9 cellular contexts compared by ENCODE assay signal in the genomic region with DNA sequence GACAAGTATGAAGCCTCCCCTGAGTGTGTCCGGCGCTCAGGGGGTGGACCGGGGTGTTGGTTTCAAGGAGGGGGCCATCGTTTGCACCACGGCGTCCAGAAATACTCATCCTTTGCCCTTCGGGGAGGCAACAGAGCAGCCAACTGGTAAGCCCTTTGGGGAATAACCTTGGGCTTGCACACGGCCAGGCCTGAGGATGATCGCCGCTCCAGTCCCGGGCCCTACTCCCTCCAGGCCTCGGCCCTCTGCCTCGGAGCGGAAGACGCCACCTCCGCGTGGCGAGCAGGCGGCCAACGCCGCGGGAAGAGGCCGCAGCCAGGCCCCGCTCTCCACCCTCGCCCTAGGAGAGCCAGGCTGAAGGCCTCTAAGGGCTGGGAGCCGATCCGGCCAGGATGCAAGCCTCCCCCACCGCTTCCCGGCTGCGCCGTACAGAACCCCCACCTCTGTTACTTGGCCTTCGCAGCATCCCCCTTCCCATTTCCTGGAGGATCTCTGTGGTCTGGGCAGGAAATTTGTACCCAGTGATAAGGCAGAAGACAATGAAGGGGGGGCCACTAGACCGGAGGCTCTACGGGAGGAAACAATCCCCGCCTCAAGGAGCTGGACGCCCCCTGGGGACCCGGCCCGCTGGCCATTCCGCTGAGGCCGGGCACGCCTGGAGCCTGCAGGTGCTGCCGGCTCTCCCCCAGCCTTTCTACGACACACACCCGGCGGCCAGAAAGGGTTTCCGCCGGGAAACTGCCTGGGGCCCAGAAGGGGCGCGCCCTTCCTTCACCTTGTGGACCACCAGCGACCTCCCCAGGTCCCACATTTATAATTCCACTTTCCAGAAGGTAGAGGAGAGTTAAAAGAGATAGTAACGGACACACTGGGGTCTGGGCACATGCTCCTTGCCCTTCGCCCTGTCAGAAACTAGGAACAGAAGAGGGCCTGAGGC. TPM values are rescaled to one million over a fixed set of nuclear protein-coding genes. Genes with fewer than 3 reads are reported as not detected.
A peak's percentile ranks its signal among the peaks of the same experiment; 100 is the strongest.
DNase-seq lines count a peak whose midpoint lies in the region; ATAC-seq, FAIRE-seq and TF ChIP-seq lines count a peak whose summit lies in the region.
"Had no signal": no experiment of that assay in that cellular context is flagged by ENCODE, and none has a peak within 500 bp of the region (broad histone marks: within the 10 kb centered on the region; RNA-seq: fewer than 3 reads in every experiment).

No MANE protein-coding gene starts in this region.

- H3K9me3 Mint-ChIP-seq in GM23338 (no peaks in the 10 kb centered on the region; the same call in 1 of the 3 replicates), astrocyte (ENCODE audit: unreplicated experiment) (no peaks in the 10 kb centered on the region)

- H3K27ac ChIP-seq in GM23338 (ENCODE audit: low read depth) (no peak overlapping the region), astrocyte (ENCODE audit: low read depth, low read length) (no peak overlapping the region), subcutaneous abdominal adipose tissue (ENCODE audit: low read depth, low read length) (peak overlapping the region; percentile 89)
- H3K27ac ChIP-seq: brain microvascular endothelial cell had no signal

- H3K79me2 ChIP-seq in GM23338 (replicated peaks; ENCODE audit: insufficient read depth), result no peaks in the 10 kb centered on the region
- no peaks in the 10 kb centered on the region for H3K79me2 ChIP-seq in astrocyte (ENCODE audit: insufficient read depth, low read length)

- H3K4me3 ChIP-seq in GM23338 (peak overlapping the region; percentile 74), astrocyte (ENCODE audit: insufficient read depth, low read depth, low read length) (no peak overlapping the region), subcutaneous abdominal adipose tissue (ENCODE audit: low read depth in 1 of 5, low read length in 5 of 5) (peak overlapping the region in 4 of 5 donors; percentile 57 to 88 (median 76))

- H3K36me3 ChIP-seq in GM23338 (ENCODE audit: insufficient read depth) (no peaks in the 10 kb centered on the region), astrocyte (ENCODE audit: insufficient read depth, low read length) (peaks cover 4% of the 10 kb centered on the region), subcutaneous abdominal adipose tissue (ENCODE audit: control insufficient read depth in 5 of 5, insufficient read depth in 5 of 5, low read length in 5 of 5) (peaks cover 0 to 11% (median 7%) of the 10 kb centered on the region in 5 donors)
- H3K36me3 ChIP-seq: brain microvascular endothelial cell had no signal

- H3F3A ChIP-seq in GM23338 (replicated peaks; ENCODE audit: low read depth), result peaks cover 4% of the 10 kb centered on the region; the same call in 1 of the 2 replicates

- H3K36me3 Mint-ChIP-seq in GM23338 (ENCODE audit: low read depth), result no peaks in the 10 kb centered on the region; the same call in 2 of the 3 replicates
- H3K36me3 Mint-ChIP-seq in astrocyte (ENCODE audit: low read depth, unreplicated experiment), result peaks cover 5% of the 10 kb centered on the region

- peaks cover 85% of the 10 kb centered on the region for H3K27me3 ChIP-seq in GM23338 (ENCODE audit: insufficient read depth)
- H3K27me3 ChIP-seq in astrocyte (ENCODE audit: insufficient read depth, low read length), result peaks cover 34% of the 10 kb centered on the region
- H3K27me3 ChIP-seq in subcutaneous abdominal adipose tissue (ENCODE audit: control insufficient read depth in 5 of 5, insufficient read depth in 4 of 5, low read length in 5 of 5), result peaks cover 21 to 58% (median 53%) of the 10 kb centered on the region in 5 donors
- H3K27me3 ChIP-seq: brain microvascular endothelial cell had no signal

- H4K20me1 ChIP-seq in GM23338 (replicated peaks; ENCODE audit: insufficient read depth) (peaks cover 22% of the 10 kb centered on the region), astrocyte (ENCODE audit: insufficient read depth, low read length) (peaks cover 36% of the 10 kb centered on the region)

- H3K4me1 Mint-ChIP-seq in GM23338, result peaks cover 53% of the 10 kb centered on the region
- peaks cover 22% of the 10 kb centered on the region for H3K4me1 Mint-ChIP-seq in astrocyte (ENCODE audit: low read depth, unreplicated experiment)

- peak overlapping the region; percentile 96 for H3K4me2 ChIP-seq in GM23338
- H3K4me2 ChIP-seq in astrocyte (ENCODE audit: low read length), result peak overlapping the region; percentile 91

- H3K4me1 ChIP-seq in GM23338 (ENCODE audit: insufficient read depth), result peaks cover 58% of the 10 kb centered on the region
- H3K4me1 ChIP-seq in astrocyte (ENCODE audit: insufficient read depth, low read length), result peaks cover 18% of the 10 kb centered on the region
- H3K4me1 ChIP-seq in subcutaneous abdominal adipose tissue (ENCODE audit: control insufficient read depth in 5 of 5, insufficient read depth in 5 of 5, low read length in 5 of 5), result peaks cover 2 to 75% (median 44%) of the 10 kb centered on the region in 5 donors

- H3K9me2 ChIP-seq in GM23338 (ENCODE audit: insufficient read depth), result no peaks in the 10 kb centered on the region

- H3K27ac Mint-ChIP-seq in GM23338 (no peak overlapping the region), astrocyte (ENCODE audit: unreplicated experiment) (peak overlapping the region; percentile 69)

- H3K27me3 Mint-ChIP-seq in GM23338 (ENCODE audit: insufficient read depth, low read depth, poor library complexity), result peaks cover 83% of the 10 kb centered on the region
- H3K27me3 Mint-ChIP-seq in astrocyte (ENCODE audit: low read depth, unreplicated experiment), result peaks cover 42% of the 10 kb centered on the region

- peak overlapping the region; percentile 88; the same call in 1 of the 2 replicates for H2AFZ ChIP-seq in GM23338
- H2AFZ ChIP-seq in astrocyte (ENCODE audit: low read depth, low read length), result peak overlapping the region; percentile 55

- ATAC-seq in GM23338, result peak; percentile 5

- FAIRE-seq in astrocyte (lab: Jason Lieb, UNC) (no peak), HTR-8/SVneo (lab: Jason Lieb, UNC) (no peak)

- H3K9ac ChIP-seq in astrocyte (ENCODE audit: low read length) (no peak overlapping the region), subcutaneous abdominal adipose tissue (ENCODE audit: low read length in 5 of 5) (peak overlapping the region in 4 of 5 donors; percentile 52 to 86 (median 66))

- H3K4me3 Mint-ChIP-seq in GM23338, result peak overlapping the region; percentile 71
- H3K4me3 Mint-ChIP-seq in astrocyte (ENCODE audit: unreplicated experiment), result peak overlapping the region; percentile 70

- TF ChIP-seq CTCF in GM23338 (conservative IDR thresholded peaks at IDR 0.05; ENCODE audit: low read depth in 2 of 2) (peak in 1 of 2 experiments; percentile 0; a peak in 1 of 4 replicates), astrocyte (IDR thresholded peaks at IDR 0.05; ENCODE audit: insufficient read depth, low read depth, low read length) (no peak)

- DNase-seq in GM23338 (ENCODE audit: low spot score) (peak; percentile 59), astrocyte (ENCODE audit: low read depth) (no peak), islet precursor cell (peak; percentile 53), HTR-8/SVneo (ENCODE audit: insufficient read length, low spot score) (no peak)
- DNase-seq in activated effector memory CD4-positive, alpha-beta T cell treated with anti-CD3 and anti-CD28 coated beads, Interleukin-2, amount 50 U/mL, for 16 hours, result no peak
- no peak for DNase-seq in activated CD8-positive, alpha-beta memory T cell treated with anti-CD3 and anti-CD28 coated beads, Interleukin-2, amount 50 U/mL, for 4 hours
- DNase-seq: brain microvascular endothelial cell, HCEC 1CT had no signal

- H3K9me3 ChIP-seq in astrocyte (ENCODE audit: insufficient read depth, low read depth, low read length), result no peaks in the 10 kb centered on the region
- H3K9me3 ChIP-seq in subcutaneous abdominal adipose tissue (ENCODE audit: control insufficient read depth in 5 of 5, low read length in 5 of 5), result no peaks in the 10 kb centered on the region

TF ChIP-seq in GM23338, 12 proteins besides CTCF, POLR2A, EP300 and RAD21 (continues in another document):
- TF ChIP-seq ETS1 (IDR thresholded peaks at IDR 0.05), result no peak
- peak; percentile 45 for TF ChIP-seq EZH2phosphoT487 (IDR thresholded peaks at IDR 0.05; ENCODE audit: unreplicated experiment)

RNA-seq across cellular contexts. Expression of gene ESAM, which starts 2.6 kb away (rescaled TPM):
- total RNA-seq in GM23338 (2014; rRNA removed; shearing (Covaris generic)), result not detected in 2 replicates
- 0.32 and 0.50 TPM in 2 replicates for polyA plus RNA-seq in GM23338 (2016; fragmentation: Nextera tagmentation; extraction: Ambion mirVana)
- total RNA-seq in astrocyte, result 9.4 and 22.0 TPM in 2 replicates

RNA-seq across cellular contexts. Expression of gene VSIG2, which starts 7.5 kb away (rescaled TPM):
- not detected in 2 replicates for total RNA-seq in GM23338 (2014; rRNA removed; shearing (Covaris generic))
- 0.19 TPM in 1 of 2 replicates, not detected in the other for polyA plus RNA-seq in GM23338 (2016; fragmentation: Nextera tagmentation; extraction: Ambion mirVana)
- total RNA-seq in astrocyte, result 0.18 TPM in 1 of 2 replicates, not detected in the other

RNA-seq across cellular contexts. Expression of gene NRGN, which starts 19.8 kb away (rescaled TPM):
- 0.24 TPM in 1 of 2 replicates, not detected in the other for total RNA-seq in GM23338 (2014; rRNA removed; shearing (Covaris generic))
- polyA plus RNA-seq in GM23338 (2016; fragmentation: Nextera tagmentation; extraction: Ambion mirVana), result 0.61 TPM in 2 replicates
- total RNA-seq in astrocyte, result 1.5 and 1.7 TPM in 2 replicates

RNA-seq across cellular contexts. Expression of gene MSANTD2, which starts 40.7 kb away (rescaled TPM):
- total RNA-seq in GM23338 (2014; rRNA removed; shearing (Covaris generic)), result 34.4 and 39.5 TPM in 2 replicates
- 15.3 and 18.7 TPM in 2 replicates for polyA plus RNA-seq in GM23338 (2016; fragmentation: Nextera tagmentation; extraction: Ambion mirVana)
- 13.7 and 18.7 TPM in 2 replicates for total RNA-seq in astrocyte

Comparison
In these comparisons a context has a peak if more than half of its experiments do, and no peak if none do; other contexts are left out.
1. DNase-seq: peak in GM23338 (single experiment) and islet precursor cell (single experiment); none in astrocyte (single experiment), activated effector memory CD4-positive, alpha-beta T cell treated with anti-CD3 and anti-CD28 coated beads, Interleukin-2, amount 50 U/mL, for 16 hours (single experiment), HTR-8/SVneo (single experiment) and activated CD8-positive, alpha-beta memory T cell treated with anti-CD3 and anti-CD28 coated beads, Interleukin-2, amount 50 U/mL, for 4 hours (single experiment).
2. RNA of gene ESAM, which starts 2.6 kb away (total RNA-seq): 9.4 to 22.0 TPM in astrocyte; not detected in GM23338; every median in the first group is over 10 times any median in the second.